ENCODE assay signal across 26 cellular contexts in genomic region chr12:78121969-78122610, GRCh38.
DNase-seq lines count a peak whose midpoint lies in the region; ATAC-seq, FAIRE-seq and TF ChIP-seq lines count a peak whose summit lies in the region.
"Had no signal": no experiment of that assay in that cellular context is flagged by ENCODE, and none has a peak within 500 bp of the region (broad histone marks: within the 10 kb centered on the region; RNA-seq: fewer than 3 reads in every experiment).

No MANE protein-coding gene starts in this region.

- no peaks in the 10 kb centered on the region for H3K36me3 Mint-ChIP-seq in activated naive CD4-positive, alpha-beta T cell treated with anti-CD3 and anti-CD28 coated beads, Interleukin-2, amount 50 U/mL, for 72 hours
- H3K36me3 Mint-ChIP-seq: activated naive CD8-positive, alpha-beta T cell had no signal

- no peak for ATAC-seq in GM19351 (IDR thresholded peaks at IDR 0.05; ENCODE audit: unreplicated experiment)
- ATAC-seq in activated naive CD4-positive, alpha-beta T cell treated with anti-CD3 and anti-CD28 coated beads, Interleukin-2, amount 50 U/mL, for 72 hours: no peak
- ATAC-seq: left lobe of liver, mucosa of descending colon, PC-3 had no signal

- H3K36me3 ChIP-seq in kidney (ENCODE audit: control insufficient read depth in 1 of 2, insufficient read depth in 2 of 2, low read length in 2 of 2): no peaks in the 10 kb centered on the region
- H3K36me3 ChIP-seq: breast epithelium, vagina had no signal

- H3K9ac ChIP-seq in kidney (ENCODE audit: low read length in 2 of 2): no peak overlapping the region

- intact Hi-C loops in kidney (cut with DNase I): no loop called here

- no peak overlapping the region for H3K27ac Mint-ChIP-seq in activated naive CD4-positive, alpha-beta T cell treated with anti-CD3 and anti-CD28 coated beads, Interleukin-2, amount 50 U/mL, for 72 hours
- H3K27ac Mint-ChIP-seq: activated naive CD8-positive, alpha-beta T cell; dendritic cell treated with granulocyte-macrophage colony-stimulating factor and Interleukin-4, amounts not matched to agents 40 ng/mL and 50 ng/mL, for 4 days had no signal

- H3K9me3 ChIP-seq in kidney (ENCODE audit: control insufficient read depth in 1 of 2, low read length in 2 of 2): no peaks in the 10 kb centered on the region
- H3K9me3 ChIP-seq: breast epithelium, mucosa of descending colon, SJSA1, spleen, vagina had no signal

- no peak for FAIRE-seq in kidney (lab: Jason Lieb, UNC)
- FAIRE-seq: GM12892 had no signal

- DNase-seq in NCI-H1092 treated with DMSO at 0.1 percent for 48 hours (lab: John Stamatoyannopoulos, UW) (peak; percentile 36), astrocyte of the hippocampus (ENCODE audit: low read depth, low spot score) (peak; percentile 4), kidney (peak; percentile 45), SIG-M5 (lab: John Stamatoyannopoulos, UW) (no peak)
- DNase-seq in stimulated activated CD4-positive, alpha-beta T cell treated with anti-CD3 and anti-CD28 coated beads, Interleukin-2, amount 100 ng/mL, for 48 hours: no peak
- DNase-seq in activated naive CD4-positive, alpha-beta T cell treated with anti-CD3 and anti-CD28 coated beads, Interleukin-2, amount 50 U/mL, for 72 hours (ENCODE audit: low spot score in 2 of 2): no peak
- DNase-seq: activated CD4-positive, CD25-positive, alpha-beta regulatory T cell; activated T-cell treated with anti-CD3 and anti-CD28 coated beads, Interleukin-2, amount 50 U/mL, for 48 hours; DMS53; mucosa of descending colon; NCI-H1930; NCI-H510A treated with DMSO at 0.1 percent for 48 hours; PC-3; spleen; stimulated activated CD8-positive, alpha-beta memory T cell treated with anti-CD3 and anti-CD28 coated beads, Interleukin-4, amount 100 ng/mL, for 48 hours had no signal

- H3K27ac ChIP-seq in C4-2B (peak overlapping the region; percentile 13; the same call in 1 of the 2 replicates), kidney (ENCODE audit: low read depth in 2 of 2, low read length in 2 of 2) (no peak overlapping the region)
- H3K27ac ChIP-seq: breast epithelium, epithelial cell of prostate, HL-60, SJSA1, spleen, vagina had no signal

- peaks cover 0 to 2% of the 10 kb centered on the region in 2 donors for H3K9me3 Mint-ChIP-seq in activated naive CD4-positive, alpha-beta T cell treated with anti-CD3 and anti-CD28 coated beads, Interleukin-2, amount 50 U/mL, for 72 hours
- H3K9me3 Mint-ChIP-seq: dendritic cell treated with granulocyte-macrophage colony-stimulating factor and Interleukin-4, amounts not matched to agents 40 ng/mL and 50 ng/mL, for 4 days had no signal

- H3K4me1 ChIP-seq in kidney (ENCODE audit: control insufficient read depth in 1 of 2, insufficient read depth in 1 of 2, low read depth in 1 of 2, low read length in 2 of 2): no peaks in the 10 kb centered on the region
- H3K4me1 ChIP-seq: breast epithelium, SJSA1, spleen, vagina had no signal

- no peak overlapping the region for H3K4me3 ChIP-seq in kidney (ENCODE audit: low read length in 2 of 2)
- H3K4me3 ChIP-seq: breast epithelium, mucosa of descending colon, SJSA1, spleen, vagina had no signal

- TF ChIP-seq CTCF in C4-2B (conservative IDR thresholded peaks at IDR 0.05) (no peak), kidney (IDR thresholded peaks at IDR 0.05; ENCODE audit: borderline replicate concordance, extremely low read depth, insufficient read depth) (no peak)

Comparison
In these comparisons a context has a peak if more than half of its experiments do, and no peak if none do; other contexts are left out.
1. DNase-seq: peak in NCI-H1092 treated with DMSO at 0.1 percent for 48 hours (single experiment), astrocyte of the hippocampus (single experiment) and kidney (single experiment); none in SIG-M5 (single experiment), stimulated activated CD4-positive, alpha-beta T cell treated with anti-CD3 and anti-CD28 coated beads, Interleukin-2, amount 100 ng/mL, for 48 hours (0 of 2) and activated naive CD4-positive, alpha-beta T cell treated with anti-CD3 and anti-CD28 coated beads, Interleukin-2, amount 50 U/mL, for 72 hours (0 of 2).